In genomic region chr12:80778005-80778541, GRCh38 we compare ENCODE assay signal across 8 cellular contexts.
A peak's percentile ranks its signal among the peaks of the same experiment; 100 is the strongest.
DNase-seq lines count a peak whose midpoint lies in the region; ATAC-seq and TF ChIP-seq lines count a peak whose summit lies in the region.

No MANE protein-coding gene starts in this region.

- H3K4me1 ChIP-seq in skeletal muscle tissue (ENCODE audit: control insufficient read depth in 3 of 3, insufficient read depth in 3 of 3, low read length in 3 of 3) = no peaks in the 10 kb centered on the region

- H3K4me3 ChIP-seq in NB4 (ENCODE audit: low read depth, low read length) (no peak overlapping the region), skeletal muscle tissue (ENCODE audit: low read length in 3 of 3) (no peak overlapping the region)

- DNase-seq in Ammon's horn (ENCODE audit: low spot score) = peak; percentile 69
- peak; percentile 71 for DNase-seq in NB4 (ENCODE audit: low read depth)
- DNase-seq in T1000 (lab: John Stamatoyannopoulos, UW) = peak; percentile 67
- DNase-seq in globus pallidus (ENCODE audit: low spot score) = peak; percentile 44
- DNase-seq in 8988T = no peak

- no peak for TF ChIP-seq POLR2A in NB4 (IDR thresholded peaks at IDR 0.05; ENCODE audit: extremely low read depth, insufficient read length)

- no peaks in the 10 kb centered on the region for H3K9me3 ChIP-seq in skeletal muscle tissue (ENCODE audit: control insufficient read depth in 3 of 3, low read length in 3 of 3)

- H3K27ac ChIP-seq in skeletal muscle tissue (ENCODE audit: low read depth, low read length) = peak overlapping the region; percentile 28

- TF ChIP-seq CTCF in NB4 (IDR thresholded peaks at IDR 0.05; ENCODE audit: low read depth, low read length) = no peak

- no peaks in the 10 kb centered on the region for H3K27me3 ChIP-seq in skeletal muscle tissue (ENCODE audit: control insufficient read depth in 3 of 3, insufficient read depth in 3 of 3, low read length in 3 of 3)

- no peaks in the 10 kb centered on the region for H3K36me3 ChIP-seq in skeletal muscle tissue (ENCODE audit: control insufficient read depth in 3 of 3, insufficient read depth in 3 of 3, low read length in 3 of 3)

- ATAC-seq in GM18508 (IDR thresholded peaks at IDR 0.05; ENCODE audit: insufficient read depth, unreplicated experiment) (peak; percentile 98), HG02798 (IDR thresholded peaks at IDR 0.05; ENCODE audit: poor library complexity, unreplicated experiment) (peak; percentile 96)

- no peak overlapping the region for H3K9ac ChIP-seq in skeletal muscle tissue (ENCODE audit: low read depth in 1 of 3, low read length in 3 of 3)
